ENCODE assay signal across 21 cellular contexts in genomic region chr5:154240595-154240994, GRCh38. TPM values are rescaled to one million over a fixed set of nuclear protein-coding genes. Genes with fewer than 3 reads are reported as not detected.
DNase-seq lines count a peak whose midpoint lies in the region; ATAC-seq and TF ChIP-seq lines count a peak whose summit lies in the region.
"Had no signal": no experiment of that assay in that cellular context is flagged by ENCODE, and none has a peak within 500 bp of the region (broad histone marks: within the 10 kb centered on the region; RNA-seq: fewer than 3 reads in every experiment).

No MANE protein-coding gene starts in this region.

- H3K4me3 Mint-ChIP-seq in brain (no peak overlapping the region), progenitor cell of endocrine pancreas (ENCODE audit: low read depth) (no peak overlapping the region)

- H3K27me3 ChIP-seq in mesenchymal stem cell (ENCODE audit: control insufficient read depth in 1 of 2, insufficient read depth in 1 of 2, low read length in 2 of 2) = no peaks in the 10 kb centered on the region
- H3K27me3 ChIP-seq: BE2C had no signal

- H3K9me3 Mint-ChIP-seq in brain (peaks cover 0 to 4% (median 2%) of the 10 kb centered on the region in 5 experiments), progenitor cell of endocrine pancreas (ENCODE audit: low read depth) (no peaks in the 10 kb centered on the region)

- H3K9me3 ChIP-seq in mesenchymal stem cell (ENCODE audit: control insufficient read depth, low read length) = no peaks in the 10 kb centered on the region
- H3K9me3 ChIP-seq: A549, BE2C had no signal

- H3K27me3 Mint-ChIP-seq in brain (no peaks in the 10 kb centered on the region), progenitor cell of endocrine pancreas (no peaks in the 10 kb centered on the region)

- H3K4me1 ChIP-seq in mesenchymal stem cell (ENCODE audit: control insufficient read depth, insufficient read depth, low read depth, low read length) = peaks cover 5% of the 10 kb centered on the region
- H3K4me1 ChIP-seq: BE2C had no signal

- no peaks in the 10 kb centered on the region for H3K36me3 ChIP-seq in mesenchymal stem cell (ENCODE audit: control insufficient read depth in 1 of 2, insufficient read depth in 2 of 2, low read depth in 1 of 2, low read length in 2 of 2)
- H3K36me3 ChIP-seq: BE2C had no signal

- H4K91ac ChIP-seq in mesenchymal stem cell (ENCODE audit: low read length) = no peak overlapping the region

- no peak overlapping the region for H4K8ac ChIP-seq in mesenchymal stem cell (ENCODE audit: low read length)

- peaks cover 65% of the 10 kb centered on the region for H3K4me1 Mint-ChIP-seq in brain
- peaks cover 9% of the 10 kb centered on the region for H3K4me1 Mint-ChIP-seq in progenitor cell of endocrine pancreas (ENCODE audit: low read depth)

- H3K36me3 Mint-ChIP-seq in brain (no peaks in the 10 kb centered on the region), progenitor cell of endocrine pancreas (ENCODE audit: insufficient read depth) (no peaks in the 10 kb centered on the region)

- no peak overlapping the region for H2BK5ac ChIP-seq in mesenchymal stem cell (ENCODE audit: low read depth, low read length, poor library complexity, severe bottlenecking)

- DNase-seq in mesenchymal stem cell = no peak
- DNase-seq in progenitor cell of endocrine pancreas (ENCODE audit: low spot score, unreplicated experiment) = no peak
- no peak for DNase-seq in GM19240 (ENCODE audit: insufficient read length, low spot score)
- no peak for DNase-seq in NCI-H526 (lab: John Stamatoyannopoulos, UW)
- DNase-seq in activated CD8-positive, alpha-beta memory T cell treated with anti-CD3 and anti-CD28 coated beads for 24 hours = no peak
- DNase-seq: BE2C; GOT3; HCEC 1CT; KBM-7; NCI-H1092; NCI-H1436 treated with DMSO at 0.1 percent for 48 hours; NCI-H1930; NCI-H510A; NCI-H748 treated with DMSO at 0.1 percent for 48 hours; NK-92 treated with Interleukin-12 subunit alpha and Interleukin-12 subunit beta, amount 100 ng/mL, for 24 hours; SIG-M5 had no signal

- no peak overlapping the region for H2BK12ac ChIP-seq in mesenchymal stem cell (ENCODE audit: low read length in 2 of 2)

- no peak overlapping the region for H2BK15ac ChIP-seq in mesenchymal stem cell (ENCODE audit: low read depth, poor library complexity, severe bottlenecking)

- peak overlapping the region; percentile 19 for H2BK120ac ChIP-seq in mesenchymal stem cell (ENCODE audit: low read depth, low read length)

- peak overlapping the region in 3 of 5 experiments; percentile 57 to 75 (median 69) for H3K27ac Mint-ChIP-seq in brain
- peak overlapping the region; percentile 56 for H3K27ac Mint-ChIP-seq in progenitor cell of endocrine pancreas

- ATAC-seq in HG03469 (IDR thresholded peaks at IDR 0.05; ENCODE audit: unreplicated experiment) = no peak
- ATAC-seq: A549, SK-N-SH treated with all-trans-retinoic acid at 6 μM for 48 hours had no signal

- no peak for TF ChIP-seq CTCF in brain (conservative IDR thresholded peaks at IDR 0.05)
- TF ChIP-seq CTCF in progenitor cell of endocrine pancreas (IDR thresholded peaks at IDR 0.05; ENCODE audit: unreplicated experiment) = no peak

- H3K4ac ChIP-seq in mesenchymal stem cell (ENCODE audit: low read depth in 1 of 2, low read length in 2 of 2) = no peak overlapping the region

- no peak overlapping the region for H3K23ac ChIP-seq in mesenchymal stem cell (ENCODE audit: low read length in 2 of 2)

- H3K14ac ChIP-seq in mesenchymal stem cell (ENCODE audit: low read length in 2 of 2) = no peak overlapping the region

- H3K9ac ChIP-seq in mesenchymal stem cell (ENCODE audit: low read length) = no peak overlapping the region

- H3K4me2 ChIP-seq in mesenchymal stem cell (ENCODE audit: low read length, poor library complexity, severe bottlenecking) = no peak overlapping the region
- H3K4me2 ChIP-seq: A549 had no signal

- H2AFZ ChIP-seq in mesenchymal stem cell (ENCODE audit: low read depth, low read length) = no peak overlapping the region

- H3K79me1 ChIP-seq in mesenchymal stem cell (replicated peaks; ENCODE audit: low read length, poor library complexity, severe bottlenecking) = peaks cover 56% of the 10 kb centered on the region

- WGBS in mesenchymal stem cell = 93% methylated on average over 2 of the region's 2 CpGs

- no peak overlapping the region for H3K27ac ChIP-seq in mesenchymal stem cell (ENCODE audit: low read length, poor library complexity, severe bottlenecking)
- H3K27ac ChIP-seq: RWPE1 had no signal

- peak overlapping the region in 1 of 2 experiments; percentile 9 for H3K18ac ChIP-seq in mesenchymal stem cell (ENCODE audit: low read depth in 1 of 2, low read length in 2 of 2)

- H2AK5ac ChIP-seq in mesenchymal stem cell (ENCODE audit: low read length, severe bottlenecking) = no peak overlapping the region

- H3K4me3 ChIP-seq in mesenchymal stem cell (ENCODE audit: insufficient read depth in 1 of 2, low read depth in 1 of 2, low read length in 2 of 2) = no peak overlapping the region
- H3K4me3 ChIP-seq: A549 had no signal

RNA-seq across cellular contexts. Expression of gene GALNT10, which starts 50.1 kb away (rescaled TPM):
- polyA plus RNA-seq in brain (ENCODE audit: insufficient read depth, low read depth, low replicate concordance) = 5.0 TPM
- polyA plus RNA-seq in mesenchymal stem cell (2013, experiment 1 of 2) = 86.0 TPM
- polyA plus RNA-seq in mesenchymal stem cell (2013, experiment 2 of 2) = 85.7 TPM
- 20.6 and 28.9 TPM in 2 replicates for total RNA-seq in progenitor cell of endocrine pancreas
